In genomic region chr1:45353685-45354084, GRCh38 we compare ENCODE assay signal across 29 cellular contexts. TPM values are rescaled to one million over a fixed set of nuclear protein-coding genes. Genes with fewer than 3 reads are reported as not detected.
"Had no signal": no experiment of that assay in that cellular context is flagged by ENCODE, and none has a peak within 500 bp of the region (broad histone marks: within the 10 kb centered on the region; RNA-seq: fewer than 3 reads in every experiment).

No MANE protein-coding gene starts in this region.

- DNase-seq: activated CD4-positive, CD25-positive, alpha-beta regulatory T cell treated with anti-CD3 and anti-CD28 coated beads, Interleukin-2, amount 50 U/mL, for 72 hours; activated CD8-positive, alpha-beta T cell treated with anti-CD3 and anti-CD28 coated beads, Interleukin-2, amount 10 ng/mL, durations not matched to agents 7 days and 5 days; activated effector memory CD4-positive, alpha-beta T cell treated with anti-CD3 and anti-CD28 coated beads, Interleukin-2, amount 50 U/mL, for 16 hours; activated naive CD4-positive, alpha-beta T cell treated with anti-CD3 and anti-CD28 coated beads for 36 hours; activated naive CD8-positive, alpha-beta T cell treated with anti-CD3 and anti-CD28 coated beads for 36 hours; activated T-cell treated with anti-CD3 and anti-CD28 coated beads, Interleukin-2, amount 50 U/mL, for 1 hour; adrenal gland; cortex of kidney; effector memory CD8-positive, alpha-beta T cell; heart left ventricle; immature natural killer cell; kidney; left colon; mammary epithelial cell; naive thymus-derived CD4-positive, alpha-beta T cell; ovary; stimulated activated CD4-positive, alpha-beta T cell treated with anti-CD3 and anti-CD28 coated beads, Interleukin-15, amount 100 ng/mL, for 24 hours; stimulated activated CD4-positive, alpha-beta T cell treated with anti-CD3 and anti-CD28 coated beads, Interleukin-2, amount 100 ng/mL, for 24 hours; stimulated activated naive CD4-positive, alpha-beta T cell treated with Interleukin-2 at 50 U/mL for 16 hours; T-cell had no signal

- H3K27me3 Mint-ChIP-seq: activated naive CD8-positive, alpha-beta T cell treated with anti-CD3 and anti-CD28 coated beads for 36 hours; effector memory CD8-positive, alpha-beta T cell; naive thymus-derived CD4-positive, alpha-beta T cell; T-cell had no signal

- H3K36me3 ChIP-seq: adrenal gland, ascending aorta, cardiac muscle cell, heart left ventricle, ovary, prostate gland, right atrium auricular region, tibial nerve had no signal

- H3K4me1 Mint-ChIP-seq: T-cell had no signal

- H3K4me1 ChIP-seq: prostate gland had no signal

- H3K9me3 ChIP-seq: adrenal gland, ascending aorta, heart left ventricle, ovary, prostate gland, right atrium auricular region, tibial nerve had no signal

- ATAC-seq: activated CD8-positive, alpha-beta T cell treated with anti-CD3 and anti-CD28 coated beads, Interleukin-2, amount 10 ng/mL, durations not matched to agents 7 days and 5 days; effector memory CD8-positive, alpha-beta T cell; heart left ventricle; left colon; naive thymus-derived CD4-positive, alpha-beta T cell; T-cell had no signal

- H3K9me3 Mint-ChIP-seq: activated naive CD4-positive, alpha-beta T cell treated with anti-CD3 and anti-CD28 coated beads for 36 hours; activated naive CD8-positive, alpha-beta T cell treated with anti-CD3 and anti-CD28 coated beads for 36 hours; activated T-helper 1 cell treated with anti-CD3 and anti-CD28 coated beads, Interleukin-12 subunit alpha, Interleukin-12 subunit beta, Interleukin-2, Interleukin-4 antibody, amounts not matched to agents 30 ng/mL and 10 ng/mL and 1 ng/mL, durations not matched to agents 14 hours and 24 hours and 36 hours; brain; effector memory CD8-positive, alpha-beta T cell; immature natural killer cell; mesothelial cell of epicardium; T-cell had no signal

- H3K36me3 Mint-ChIP-seq: activated naive CD8-positive, alpha-beta T cell treated with anti-CD3 and anti-CD28 coated beads for 36 hours; brain; mesothelial cell of epicardium; T-cell had no signal

- H3K27ac ChIP-seq: adrenal gland, ascending aorta, cardiac muscle cell, heart left ventricle, ovary, prostate gland, right atrium auricular region, tibial nerve had no signal

- H3K4me3 Mint-ChIP-seq: activated CD8-positive, alpha-beta T cell treated with anti-CD3 and anti-CD28 coated beads, Interleukin-2, amount 10 ng/mL, durations not matched to agents 7 days and 5 days; activated naive CD4-positive, alpha-beta T cell treated with anti-CD3 and anti-CD28 coated beads for 36 hours; activated naive CD8-positive, alpha-beta T cell treated with anti-CD3 and anti-CD28 coated beads for 36 hours; activated T-helper 1 cell treated with anti-CD3 and anti-CD28 coated beads, Interleukin-12 subunit alpha, Interleukin-12 subunit beta, Interleukin-2, Interleukin-4 antibody, amounts not matched to agents 30 ng/mL and 10 ng/mL and 1 ng/mL, durations not matched to agents 14 hours and 24 hours and 36 hours; brain; effector memory CD8-positive, alpha-beta T cell; immature natural killer cell; mesothelial cell of epicardium; naive thymus-derived CD4-positive, alpha-beta T cell; T-cell had no signal

- H3K27me3 ChIP-seq: adrenal gland, ascending aorta, cardiac muscle cell, heart left ventricle, ovary, right atrium auricular region, tibial nerve had no signal

- H3K4me3 ChIP-seq: adrenal gland, ascending aorta, cardiac muscle cell, heart left ventricle, ovary, prostate gland, right atrium auricular region, tibial nerve had no signal

- H3K27ac Mint-ChIP-seq: activated CD8-positive, alpha-beta T cell treated with anti-CD3 and anti-CD28 coated beads, Interleukin-2, amount 10 ng/mL, durations not matched to agents 7 days and 5 days; activated naive CD4-positive, alpha-beta T cell treated with anti-CD3 and anti-CD28 coated beads for 36 hours; activated naive CD8-positive, alpha-beta T cell treated with anti-CD3 and anti-CD28 coated beads for 36 hours; activated T-helper 1 cell treated with anti-CD3 and anti-CD28 coated beads, Interleukin-12 subunit alpha, Interleukin-12 subunit beta, Interleukin-2, Interleukin-4 antibody, amounts not matched to agents 30 ng/mL and 10 ng/mL and 1 ng/mL, durations not matched to agents 14 hours and 24 hours and 36 hours; brain; effector memory CD8-positive, alpha-beta T cell; mesothelial cell of epicardium; naive thymus-derived CD4-positive, alpha-beta T cell; T-cell had no signal

RNA-seq across cellular contexts. Expression of gene HPDL, which starts 27.0 kb away (rescaled TPM):
- total RNA-seq: ascending aorta, right atrium auricular region had no signal
- polyA plus RNA-seq: neural cell had no signal
